20 cellular contexts compared by ENCODE assay signal in the genomic region with DNA sequence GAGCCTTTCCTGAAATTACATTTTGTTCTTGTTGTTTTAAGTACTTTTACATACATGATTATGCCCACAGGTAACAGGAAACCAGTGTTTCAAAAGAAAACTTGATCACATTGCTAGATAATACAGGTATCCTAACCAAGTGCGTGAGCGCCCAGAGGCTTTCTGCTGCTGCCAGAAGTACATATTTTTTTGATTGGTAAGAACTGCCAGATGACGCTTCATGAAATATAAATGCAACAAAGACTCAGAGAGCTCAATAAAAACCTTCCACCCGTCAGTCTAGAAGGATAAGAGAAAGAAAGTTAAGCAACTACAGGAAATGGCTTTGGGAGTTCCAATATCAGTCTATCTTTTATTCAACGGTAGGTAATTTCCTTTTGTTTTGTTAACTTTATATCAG. TPM values are rescaled to one million over a fixed set of nuclear protein-coding genes. Genes with fewer than 3 reads are reported as not detected.
DNase-seq lines count a peak whose midpoint lies in the region; ATAC-seq, FAIRE-seq and TF ChIP-seq lines count a peak whose summit lies in the region.
"Had no signal": no experiment of that assay in that cellular context is flagged by ENCODE, and none has a peak within 500 bp of the region (broad histone marks: within the 10 kb centered on the region; RNA-seq: fewer than 3 reads in every experiment).

A gene with protein sequence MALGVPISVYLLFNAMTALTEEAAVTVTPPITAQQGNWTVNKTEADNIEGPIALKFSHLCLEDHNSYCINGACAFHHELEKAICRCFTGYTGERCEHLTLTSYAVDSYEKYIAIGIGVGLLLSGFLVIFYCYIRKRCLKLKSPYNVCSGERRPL (plus strand): TSS at position 256 of the 400 bp plus-strand sequence. CDS start 64 bp downstream, at position 320.

- H3K27ac ChIP-seq in CD4-positive, alpha-beta memory T cell (ENCODE audit: low read depth, low read length), result no peak within 1 kb of the TSS
- H3K27ac ChIP-seq in naive thymus-derived CD4-positive, alpha-beta T cell (ENCODE audit: low read depth, low read length), result no peak within 1 kb of the TSS
- H3K27ac ChIP-seq: cardiac muscle cell, neutrophil had no signal

- POLR2A ChIA-PET in CD4-positive, alpha-beta memory T cell (lab: Charles Lee; ENCODE audit: partially characterized antibody), result no interaction called here
- POLR2A ChIA-PET in naive thymus-derived CD4-positive, alpha-beta T cell (lab: Charles Lee), result interaction anchor here (0.8 kb wide), 1 partner anchor 52 kb away, joined by 3 read pairs; no protein-coding TSS in a partner anchor

- no peaks in the 10 kb centered on the region for H3K9me2 ChIP-seq in Loucy (replicated peaks; ENCODE audit: low read depth, low read length)

- no peaks in the 10 kb centered on the region for H3K36me3 ChIP-seq in CD4-positive, alpha-beta memory T cell (ENCODE audit: insufficient read depth, low read length)
- H3K36me3 ChIP-seq in Loucy (ENCODE audit: insufficient read depth, low read length) (no peaks in the 10 kb centered on the region), bronchial epithelial cell (ENCODE audit: control insufficient read depth, insufficient read depth, low read length) (peaks cover 2% of the 10 kb centered on the region)
- no peaks in the 10 kb centered on the region for H3K36me3 ChIP-seq in naive thymus-derived CD4-positive, alpha-beta T cell (ENCODE audit: control insufficient read depth in 2 of 3, insufficient read depth in 3 of 3, low read length in 3 of 3)
- H3K36me3 ChIP-seq: cardiac muscle cell, neutrophil had no signal

- no peak within 1 kb of the TSS for H3K4me3 ChIP-seq in CD4-positive, alpha-beta memory T cell (ENCODE audit: low read length in 2 of 2)
- H3K4me3 ChIP-seq in Loucy (ENCODE audit: low read length, poor library complexity, severe bottlenecking) (peak within 1 kb of the TSS; percentile 30), bronchial epithelial cell (ENCODE audit: low read depth, low read length) (peak within 1 kb of the TSS; percentile 23)
- H3K4me3 ChIP-seq in naive thymus-derived CD4-positive, alpha-beta T cell (ENCODE audit: low read length), result no peak within 1 kb of the TSS
- H3K4me3 ChIP-seq: cardiac muscle cell had no signal

- CTCF ChIA-PET in CD4-positive, alpha-beta memory T cell (lab: Charles Lee; ENCODE audit: partially characterized antibody), result no interaction called here
- CTCF ChIA-PET in naive thymus-derived CD4-positive, alpha-beta T cell (lab: Charles Lee), result interaction anchor here (2.2 kb wide), 1 partner anchor 79 kb away, joined by 13 read pairs; no protein-coding TSS in a partner anchor

- H2AFZ ChIP-seq in Loucy (ENCODE audit: low read length), result peak within 1 kb of the TSS; percentile 71

- TF ChIP-seq CTCF in Loucy (conservative IDR thresholded peaks at IDR 0.05; ENCODE audit: low read length) (no peak), bronchial epithelial cell (IDR thresholded peaks at IDR 0.05; ENCODE audit: insufficient read depth, low read length, severe bottlenecking) (no peak)

- DNase-seq in CD4-positive, alpha-beta memory T cell, result peak; percentile 33 to 53 (median 36)
- peak; percentile 82 for DNase-seq in bronchial epithelial cell (ENCODE audit: low read depth)
- peak in 7 of 9 donors; percentile 35 to 81 (median 61) for DNase-seq in naive thymus-derived CD4-positive, alpha-beta T cell
- no peak for DNase-seq in sciatic nerve (ENCODE audit: low spot score)
- no peak for DNase-seq in NCI-H1048 (lab: John Stamatoyannopoulos, UW)
- DNase-seq: activated CD8-positive, alpha-beta T cell treated with anti-CD3 and anti-CD28 coated beads, Interleukin-2, amount 10 ng/mL, durations not matched to agents 7 days and 5 days; activated gamma-delta T cell; effector memory CD4-positive, alpha-beta T cell; H7; MV-4-11; NCI-H2171; stimulated activated naive B cell treated with anti-CD40 and anti-IgM and Interleukin-4, amounts not matched to agents 10 μg/mL and 1 μg/mL and 100 μg/mL, for 72 hours had no signal

- FAIRE-seq in bronchial epithelial cell (lab: Jason Lieb, UNC), result no peak
- FAIRE-seq: GM12891, HepG2 had no signal

- H3K9ac ChIP-seq in Loucy (ENCODE audit: low read depth, low read length, poor library complexity, severe bottlenecking), result peak within 1 kb of the TSS; percentile 6

- intact Hi-C loops in CD4-positive, alpha-beta memory T cell (cut with micrococcal nuclease), result no loop called here
- intact Hi-C loops in naive thymus-derived CD4-positive, alpha-beta T cell (cut with micrococcal nuclease), result loop anchor here in 1 of 2 donors (5.0 kb wide), 1 partner anchor 319 kb away; no protein-coding TSS in a partner anchor
- intact Hi-C loops in sciatic nerve (cut with DNase I), result no loop called here

- no peaks in the 10 kb centered on the region for H4K20me1 ChIP-seq in Loucy (ENCODE audit: insufficient read depth, low read length, poor library complexity, severe bottlenecking)

- H3F3A ChIP-seq in Loucy (ENCODE audit: low read depth), result peaks cover 4% of the 10 kb centered on the region; the same call in 1 of the 2 replicates

- no peaks in the 10 kb centered on the region for H3K79me2 ChIP-seq in Loucy (ENCODE audit: insufficient read depth, low read length)

- H3K36me3 Mint-ChIP-seq in CD4-positive, alpha-beta memory T cell, result no peaks in the 10 kb centered on the region
- no peaks in the 10 kb centered on the region for H3K36me3 Mint-ChIP-seq in naive thymus-derived CD4-positive, alpha-beta T cell
- H3K36me3 Mint-ChIP-seq: memory B cell; stimulated activated naive B cell treated with anti-CD40 and anti-IgM and Interleukin-4, amounts not matched to agents 10 μg/mL and 1 μg/mL and 100 μg/mL, for 72 hours had no signal

- H3K4me1 ChIP-seq in CD4-positive, alpha-beta memory T cell (ENCODE audit: insufficient read depth, low read length), result peaks cover 6% of the 10 kb centered on the region
- peaks cover 21% of the 10 kb centered on the region for H3K4me1 ChIP-seq in Loucy (ENCODE audit: insufficient read depth, low read length, poor library complexity, severe bottlenecking)
- H3K4me1 ChIP-seq in naive thymus-derived CD4-positive, alpha-beta T cell (ENCODE audit: control insufficient read depth in 2 of 2, insufficient read depth in 2 of 2, low read length in 2 of 2), result peaks cover 0 to 11% of the 10 kb centered on the region in 2 donors

- no peaks in the 10 kb centered on the region for H3K27me3 ChIP-seq in CD4-positive, alpha-beta memory T cell (ENCODE audit: insufficient read depth, low read length)
- H3K27me3 ChIP-seq in Loucy (ENCODE audit: insufficient read depth, low read length, poor library complexity, severe bottlenecking) (no peaks in the 10 kb centered on the region), bronchial epithelial cell (ENCODE audit: control insufficient read depth, insufficient read depth, low read length) (no peaks in the 10 kb centered on the region)
- no peaks in the 10 kb centered on the region for H3K27me3 ChIP-seq in naive thymus-derived CD4-positive, alpha-beta T cell (ENCODE audit: control insufficient read depth in 2 of 2, insufficient read depth in 2 of 2, low read length in 2 of 2)
- H3K27me3 ChIP-seq: cardiac muscle cell, neutrophil had no signal

- peak within 1 kb of the TSS in 6 of 7 donors; percentile 0 to 77 (median 9) for H3K27ac Mint-ChIP-seq in CD4-positive, alpha-beta memory T cell
- H3K27ac Mint-ChIP-seq in naive thymus-derived CD4-positive, alpha-beta T cell, result peak within 1 kb of the TSS in 8 of 9 donors; percentile 19 to 93 (median 64)
- H3K27ac Mint-ChIP-seq: activated CD8-positive, alpha-beta T cell treated with anti-CD3 and anti-CD28 coated beads, Interleukin-2, amount 10 ng/mL, durations not matched to agents 7 days and 5 days; memory B cell; stimulated activated naive B cell treated with anti-CD40 and anti-IgM and Interleukin-4, amounts not matched to agents 10 μg/mL and 1 μg/mL and 100 μg/mL, for 72 hours had no signal

- H3K4me1 Mint-ChIP-seq in CD4-positive, alpha-beta memory T cell, result peaks cover 6 to 11% (median 8%) of the 10 kb centered on the region in 4 donors
- peaks cover 7 to 20% (median 17%) of the 10 kb centered on the region in 7 donors for H3K4me1 Mint-ChIP-seq in naive thymus-derived CD4-positive, alpha-beta T cell
- H3K4me1 Mint-ChIP-seq: stimulated activated naive B cell treated with anti-CD40 and anti-IgM and Interleukin-4, amounts not matched to agents 10 μg/mL and 1 μg/mL and 100 μg/mL, for 72 hours had no signal

- no peaks in the 10 kb centered on the region for H3K27me3 Mint-ChIP-seq in CD4-positive, alpha-beta memory T cell
- no peaks in the 10 kb centered on the region for H3K27me3 Mint-ChIP-seq in naive thymus-derived CD4-positive, alpha-beta T cell
- H3K27me3 Mint-ChIP-seq: memory B cell; stimulated activated naive B cell treated with anti-CD40 and anti-IgM and Interleukin-4, amounts not matched to agents 10 μg/mL and 1 μg/mL and 100 μg/mL, for 72 hours had no signal

- H3K9me3 ChIP-seq in CD4-positive, alpha-beta memory T cell (ENCODE audit: control insufficient read depth in 1 of 2, low read length in 2 of 2), result no peaks in the 10 kb centered on the region
- no peaks in the 10 kb centered on the region for H3K9me3 ChIP-seq in Loucy (ENCODE audit: insufficient read depth, low read depth, low read length)
- H3K9me3 ChIP-seq in naive thymus-derived CD4-positive, alpha-beta T cell (ENCODE audit: control insufficient read depth in 2 of 3, low read length in 3 of 3), result no peaks in the 10 kb centered on the region
- H3K9me3 ChIP-seq: neutrophil had no signal

- H3K9me3 Mint-ChIP-seq in CD4-positive, alpha-beta memory T cell, result no peaks in the 10 kb centered on the region
- no peaks in the 10 kb centered on the region for H3K9me3 Mint-ChIP-seq in naive thymus-derived CD4-positive, alpha-beta T cell
- H3K9me3 Mint-ChIP-seq: memory B cell; stimulated activated naive B cell treated with anti-CD40 and anti-IgM and Interleukin-4, amounts not matched to agents 10 μg/mL and 1 μg/mL and 100 μg/mL, for 72 hours had no signal

- ATAC-seq in naive thymus-derived CD4-positive, alpha-beta T cell, result peak; percentile 80
- ATAC-seq in sciatic nerve (no peak), GM21526 (IDR thresholded peaks at IDR 0.05; ENCODE audit: low FRiP score, unreplicated experiment) (no peak)
- ATAC-seq: activated CD8-positive, alpha-beta T cell treated with anti-CD3 and anti-CD28 coated beads, Interleukin-2, amount 10 ng/mL, durations not matched to agents 7 days and 5 days; HepG2; stimulated activated naive B cell treated with anti-CD40 and anti-IgM and Interleukin-4, amounts not matched to agents 10 μg/mL and 1 μg/mL and 100 μg/mL, for 72 hours had no signal

- peak within 1 kb of the TSS; percentile 52 for H3K4me2 ChIP-seq in Loucy (ENCODE audit: low read depth, low read length, poor library complexity, severe bottlenecking)

- peak within 1 kb of the TSS; percentile 28 to 79 (median 53) for H3K4me3 Mint-ChIP-seq in CD4-positive, alpha-beta memory T cell
- H3K4me3 Mint-ChIP-seq in naive thymus-derived CD4-positive, alpha-beta T cell, result peak within 1 kb of the TSS in 9 of 10 donors; percentile 13 to 92 (median 70)
- H3K4me3 Mint-ChIP-seq: activated CD8-positive, alpha-beta T cell treated with anti-CD3 and anti-CD28 coated beads, Interleukin-2, amount 10 ng/mL, durations not matched to agents 7 days and 5 days; memory B cell; stimulated activated naive B cell treated with anti-CD40 and anti-IgM and Interleukin-4, amounts not matched to agents 10 μg/mL and 1 μg/mL and 100 μg/mL, for 72 hours had no signal

RNA-seq across cellular contexts. Expression of the gene that starts here (rescaled TPM):
- total RNA-seq in CD4-positive, alpha-beta memory T cell, result under 1 TPM in 1 of 2 experiments, not detected in 1; 0.96 TPM
- polyA plus RNA-seq in CD4-positive, alpha-beta memory T cell, result not detected
- total RNA-seq in bronchial epithelial cell, result 7.9 and 129 TPM in 2 replicates
- total RNA-seq in naive thymus-derived CD4-positive, alpha-beta T cell, result 1 to 10 TPM in 1 of 5 experiments, under 1 TPM in 3, not detected in 1; 0.29 to 1.1 (median 0.43) TPM
- under 1 TPM in 1 of 2 donors, not detected in 1; 0.29 TPM for polyA plus RNA-seq in naive thymus-derived CD4-positive, alpha-beta T cell
- total RNA-seq in sciatic nerve, result 4.3 TPM
- total RNA-seq: activated CD8-positive, alpha-beta T cell treated with anti-CD3 and anti-CD28 coated beads, Interleukin-2, amount 10 ng/mL, durations not matched to agents 7 days and 5 days; cardiac muscle cell; H7; HepG2; SK-MEL-5 had no signal
- polyA plus RNA-seq: cardiac muscle cell, HepG2 had no signal

Comparison
In these comparisons a context has a peak if more than half of its experiments do, and no peak if none do; other contexts are left out.
1. Peak in DNase-seq in CD4-positive, alpha-beta memory T cell; RNA of the gene not detected or under 1 TPM.
2. DNase-seq: peak in bronchial epithelial cell (single experiment) and naive thymus-derived CD4-positive, alpha-beta T cell (7 of 9); none in sciatic nerve (single experiment) and NCI-H1048 (single experiment).
3. H3K4me3 ChIP-seq: peak in Loucy (single experiment) and bronchial epithelial cell (single experiment); none in CD4-positive, alpha-beta memory T cell (0 of 2) and naive thymus-derived CD4-positive, alpha-beta T cell (single experiment).